In genomic region chr7:80087051-80087767, GRCh38 we compare ENCODE assay signal across 12 cellular contexts. TPM values are rescaled to one million over a fixed set of nuclear protein-coding genes. Genes with fewer than 3 reads are reported as not detected.
A peak's percentile ranks its signal among the peaks of the same experiment; 100 is the strongest.
DNase-seq lines count a peak whose midpoint lies in the region; ATAC-seq and TF ChIP-seq lines count a peak whose summit lies in the region.
"Had no signal": no experiment of that assay in that cellular context is flagged by ENCODE, and none has a peak within 500 bp of the region (broad histone marks: within the 10 kb centered on the region; RNA-seq: fewer than 3 reads in every experiment).

No MANE protein-coding gene starts in this region.

- H3K36me3 ChIP-seq in IMR-90 (ENCODE audit: control insufficient read depth, insufficient read depth, low read length) (no peaks in the 10 kb centered on the region), upper lobe of left lung (no peaks in the 10 kb centered on the region)
- H3K36me3 ChIP-seq: prostate gland had no signal

- dilution Hi-C loops in IMR-90 (cut with HindIII; ENCODE audit: low sequenced_read_pairs, unreplicated experiment), result no loop called here

- H3K27me3 Mint-ChIP-seq in Calu3 (ENCODE audit: unreplicated experiment), result no peaks in the 10 kb centered on the region
- H3K27me3 Mint-ChIP-seq: activated naive CD8-positive, alpha-beta T cell treated with anti-CD3 and anti-CD28 coated beads, Interleukin-2, amount 50 U/mL, for 24 hours had no signal

- TF ChIP-seq CTCF in IMR-90 (conservative IDR thresholded peaks at IDR 0.05; ENCODE audit: low read depth, low read length) (no peak), astrocyte of the spinal cord (IDR thresholded peaks at IDR 0.05; ENCODE audit: low read depth, low read length) (no peak), upper lobe of left lung (IDR thresholded peaks at IDR 0.05) (no peak), Calu3 (IDR thresholded peaks at IDR 0.05; ENCODE audit: unreplicated experiment) (no peak)

- peaks cover 6% of the 10 kb centered on the region for H3K4me1 ChIP-seq in IMR-90 (ENCODE audit: control insufficient read depth, insufficient read depth, low read length)
- peaks cover 0 to 9% (median 3%) of the 10 kb centered on the region in 4 donors for H3K4me1 ChIP-seq in upper lobe of left lung
- H3K4me1 ChIP-seq: Caco-2, prostate gland had no signal

- peak; percentile 82 for DNase-seq in IMR-90
- peak; percentile 82 for DNase-seq in astrocyte of the spinal cord (ENCODE audit: low read depth, low spot score)
- DNase-seq in kidney tubule cell (ENCODE audit: low spot score), result peak; percentile 35
- no peak for DNase-seq in upper lobe of left lung
- no peak for DNase-seq in Calu3
- DNase-seq in mesenteric fat pad (ENCODE audit: low spot score), result no peak
- DNase-seq: activated CD8-positive, alpha-beta memory T cell treated with anti-CD3 and anti-CD28 coated beads, Interleukin-2, amount 50 U/mL, for 4 hours; activated naive CD8-positive, alpha-beta T cell treated with anti-CD3 and anti-CD28 coated beads, Interleukin-2, amount 50 U/mL, for 24 hours; Caco-2 had no signal

- no peaks in the 10 kb centered on the region for H3K36me3 Mint-ChIP-seq in Calu3 (ENCODE audit: insufficient read depth, unreplicated experiment)

- H2AK9ac ChIP-seq in IMR-90 (replicated peaks; ENCODE audit: low read depth, low read length, poor library complexity), result peak overlapping the region; percentile 12

- peak overlapping the region; percentile 70 for H4K5ac ChIP-seq in IMR-90 (ENCODE audit: low read depth, low read length)

- H3K27ac Mint-ChIP-seq in Calu3 (ENCODE audit: unreplicated experiment), result no peak overlapping the region
- H3K27ac Mint-ChIP-seq: activated naive CD8-positive, alpha-beta T cell treated with anti-CD3 and anti-CD28 coated beads, Interleukin-2, amount 50 U/mL, for 24 hours had no signal

- peak overlapping the region; percentile 79 for H3K56ac ChIP-seq in IMR-90 (ENCODE audit: extremely low read depth, insufficient read depth, low read length)

- H3K4me1 Mint-ChIP-seq in Calu3 (ENCODE audit: low read depth, unreplicated experiment), result no peaks in the 10 kb centered on the region
- H3K4me1 Mint-ChIP-seq: activated naive CD8-positive, alpha-beta T cell treated with anti-CD3 and anti-CD28 coated beads, Interleukin-2, amount 50 U/mL, for 24 hours had no signal

- peak overlapping the region; percentile 75 for H2BK5ac ChIP-seq in IMR-90 (ENCODE audit: low read depth, low read length, poor library complexity, severe bottlenecking)

- no peak overlapping the region for H3K4me3 Mint-ChIP-seq in Calu3 (ENCODE audit: low read depth, unreplicated experiment)
- H3K4me3 Mint-ChIP-seq: activated naive CD8-positive, alpha-beta T cell treated with anti-CD3 and anti-CD28 coated beads, Interleukin-2, amount 50 U/mL, for 24 hours had no signal

- H3K9ac ChIP-seq in IMR-90 (ENCODE audit: low read depth, low read length), result no peak overlapping the region

- H4K91ac ChIP-seq in IMR-90 (ENCODE audit: insufficient read depth, low read depth, low read length), result peak overlapping the region; percentile 65

- peak overlapping the region; percentile 60 for H2AFZ ChIP-seq in IMR-90 (replicated peaks; ENCODE audit: low read length, poor library complexity)

- CTCF ChIA-PET in IMR-90 (lab: Yijun Ruan, JAX), result interaction anchor here (0.8 kb wide), 1 partner anchor 8 kb away, joined by 6 read pairs; no protein-coding TSS in a partner anchor
- CTCF ChIA-PET in Calu3 (lab: Charles Lee), result no interaction called here

- POLR2A ChIA-PET in IMR-90 (lab: Charles Lee; ENCODE audit: unreplicated experiment), result no interaction called here

- no peaks in the 10 kb centered on the region for H3K79me1 ChIP-seq in IMR-90 (ENCODE audit: low read depth in 1 of 2, low read length in 2 of 2)

- H2BK15ac ChIP-seq in IMR-90 (ENCODE audit: low read depth, low read length), result peak overlapping the region; percentile 69; the same call in 2 of the 3 replicates

- H3K23ac ChIP-seq in IMR-90 (ENCODE audit: low read depth, low read length), result peak overlapping the region; percentile 55

- TF ChIP-seq POLR2A in IMR-90 (IDR thresholded peaks at IDR 0.05; ENCODE audit: low read depth, low read length), result no peak
- no peak for TF ChIP-seq POLR2A in upper lobe of left lung (IDR thresholded peaks at IDR 0.05)

- H3K18ac ChIP-seq in IMR-90 (ENCODE audit: low read depth, low read length), result peak overlapping the region; percentile 78

- peak overlapping the region in 1 of 2 experiments; percentile 68; a peak in 2 of 4 replicates for H4K8ac ChIP-seq in IMR-90 (ENCODE audit: low read depth in 2 of 2, low read length in 2 of 2)

- H3K4me2 ChIP-seq in IMR-90 (ENCODE audit: low read depth, low read length), result peak overlapping the region; percentile 45

- H2BK20ac ChIP-seq in IMR-90 (ENCODE audit: low read depth, low read length), result peak overlapping the region; percentile 82

- H3K27ac ChIP-seq in IMR-90 (ENCODE audit: insufficient read depth, low read length) (peak overlapping the region; percentile 43), upper lobe of left lung (peak overlapping the region in 3 of 4 donors; percentile 11 to 49 (median 14))
- H3K27ac ChIP-seq: prostate gland, RWPE1 had no signal

- H3K4ac ChIP-seq in IMR-90 (ENCODE audit: low read depth, low read length), result peak overlapping the region; percentile 59

- H3K4me3 ChIP-seq in IMR-90 (ENCODE audit: insufficient read depth, low read depth, low read length) (no peak overlapping the region), astrocyte of the spinal cord (ENCODE audit: low read depth, low read length) (no peak overlapping the region), upper lobe of left lung (no peak overlapping the region)
- H3K4me3 ChIP-seq: prostate gland had no signal

- WGBS in IMR-90 (ENCODE audit: extremely low coverage in 2 of 2, insufficient read length in 1 of 2), 2 experiments, result 49% methylated on average over 2 of the region's 11 CpGs; no CpG with 5 or more reads in 1 of the 2 experiments
- 74 to 77% methylated on average over 11 of the region's 11 CpGs for WGBS in upper lobe of left lung, 2 donors

- no peak for TF ChIP-seq RAD21 in IMR-90 (IDR thresholded peaks at IDR 0.05; ENCODE audit: low read length)

- intact Hi-C loops in IMR-90 (cut with micrococcal nuclease), result loop anchor here (10.0 kb wide), 1 partner anchor 568 kb away; no protein-coding TSS in a partner anchor
- intact Hi-C loops in Calu3 (cut with micrococcal nuclease; ENCODE audit: unreplicated experiment), result no loop called here

- no peak for TF ChIP-seq EP300 in upper lobe of left lung (IDR thresholded peaks at IDR 0.05)

- BruUV-seq in IMR-90 (replicated peaks; lab: Mats Ljungman, UMichigan) (no TSS peak), Calu3 (replicated peaks; lab: Mats Ljungman, UMichigan) (no TSS peak)

- peak overlapping the region; percentile 1; the same call in 1 of the 2 replicates for H2AK5ac ChIP-seq in IMR-90 (ENCODE audit: low read depth, low read length)

- peak overlapping the region; percentile 70 for H3K14ac ChIP-seq in IMR-90 (replicated peaks; ENCODE audit: low read depth, low read length)

- H3K9me3 Mint-ChIP-seq in Calu3 (ENCODE audit: low read depth, unreplicated experiment), result no peaks in the 10 kb centered on the region
- H3K9me3 Mint-ChIP-seq: activated naive CD8-positive, alpha-beta T cell treated with anti-CD3 and anti-CD28 coated beads, Interleukin-2, amount 50 U/mL, for 24 hours had no signal

- ATAC-seq in IMR-90 (ENCODE audit: low read depth), result peak; percentile 76
- ATAC-seq in upper lobe of left lung (ENCODE audit: low FRiP score in 2 of 2), result no peak
- no peak for ATAC-seq in HG02610 (IDR thresholded peaks at IDR 0.05; ENCODE audit: unreplicated experiment)
- ATAC-seq: activated naive CD8-positive, alpha-beta T cell treated with anti-CD3 and anti-CD28 coated beads, Interleukin-2, amount 50 U/mL, for 24 hours had no signal

- in situ Hi-C loops in IMR-90 (cut with MboI; ENCODE audit: low sequenced_read_pairs) (loop anchor here (25.0 kb wide), 1 partner anchor 575 kb away; no protein-coding TSS in a partner anchor), astrocyte of the spinal cord (cut with HindIII; ENCODE audit: low sequenced_read_pairs) (no loop called here)

- no peaks in the 10 kb centered on the region; the same call in 1 of the 2 replicates for H4K20me1 ChIP-seq in IMR-90 (ENCODE audit: insufficient read depth, low read length)

- H3K9me1 ChIP-seq in IMR-90 (ENCODE audit: insufficient read depth, low read length), result no peaks in the 10 kb centered on the region

- no peaks in the 10 kb centered on the region for H3K27me3 ChIP-seq in IMR-90 (ENCODE audit: control insufficient read depth, insufficient read depth, low read length)
- no peaks in the 10 kb centered on the region for H3K27me3 ChIP-seq in upper lobe of left lung

- H2BK120ac ChIP-seq in IMR-90 (ENCODE audit: low read depth, low read length), result peak overlapping the region; percentile 81

- no peaks in the 10 kb centered on the region for H3K9me3 ChIP-seq in IMR-90 (ENCODE audit: control insufficient read depth, insufficient read depth, low read length)
- H3K9me3 ChIP-seq in upper lobe of left lung, result no peaks in the 10 kb centered on the region
- H3K9me3 ChIP-seq: Caco-2, prostate gland had no signal

TF ChIP-seq in IMR-90, 13 proteins besides CTCF, POLR2A, EP300 and RAD21 (continues in another document):
- TF ChIP-seq USF2 (IDR thresholded peaks at IDR 0.05; ENCODE audit: low read depth, low read length) (no peak), CHD1 (IDR thresholded peaks at IDR 0.05; ENCODE audit: low read depth, low read length) (no peak), ELK1 (IDR thresholded peaks at IDR 0.05; ENCODE audit: borderline replicate concordance, low read depth, low read length) (no peak)

RNA-seq across cellular contexts. Expression of gene GNAI1, which starts 47.4 kb away (rescaled TPM):
- 26.5 and 44.2 TPM in 2 replicates for total RNA-seq in IMR-90 (2012; rRNA removed)
- polyA plus RNA-seq in IMR-90 (2012; rRNA removed), result 17.2 and 21.1 TPM in 2 replicates
- 5.6 and 5.7 TPM in 2 replicates for polyA plus RNA-seq in IMR-90 (2012; cell fraction: cytosol; rRNA removed)
- 2.7 and 9.7 TPM in 2 replicates for polyA plus RNA-seq in IMR-90 (2012; cell fraction: nucleus; rRNA removed; ENCODE audit: low replicate concordance)
- 10 to 100 TPM; 16.7 to 26.6 (median 21.5) TPM for total RNA-seq in upper lobe of left lung
- total RNA-seq in Calu3 (2022), result 14.7 and 20.5 TPM in 2 replicates
- total RNA-seq in mesenteric fat pad, result 179 TPM

Comparison
In these comparisons a context has a peak if more than half of its experiments do, and no peak if none do; other contexts are left out.
1. DNase-seq: peak in IMR-90 (single experiment), astrocyte of the spinal cord (single experiment) and kidney tubule cell (single experiment); none in upper lobe of left lung (0 of 2), Calu3 (single experiment) and mesenteric fat pad (single experiment).